9 cellular contexts compared by ENCODE assay signal in genomic region chr3:28989646-28990089, GRCh38.
DNase-seq lines count a peak whose midpoint lies in the region; ATAC-seq, FAIRE-seq and TF ChIP-seq lines count a peak whose summit lies in the region.
"Had no signal": no experiment of that assay in that cellular context is flagged by ENCODE, and none has a peak within 500 bp of the region (broad histone marks: within the 10 kb centered on the region; RNA-seq: fewer than 3 reads in every experiment).

No MANE protein-coding gene starts in this region.

- no peak for TF ChIP-seq CTCF in bronchial epithelial cell (IDR thresholded peaks at IDR 0.05; ENCODE audit: insufficient read depth, low read length, severe bottlenecking)

- DNase-seq in bronchial epithelial cell (ENCODE audit: low read depth), result peak; percentile 54
- no peak for DNase-seq in cerebellar cortex (ENCODE audit: low spot score)
- DNase-seq in iPS-NIHi11 (ENCODE audit: low spot score), result no peak
- no peak for DNase-seq in putamen (ENCODE audit: low spot score)
- no peak for DNase-seq in activated CD4-positive, CD25-positive, alpha-beta regulatory T cell (lab: John Stamatoyannopoulos, UW)
- DNase-seq: stimulated activated CD4-positive, alpha-beta T cell treated with anti-CD3 and anti-CD28 coated beads, Interleukin-4, amount 100 ng/mL, for 1 hour had no signal

- ATAC-seq in GM18502 (IDR thresholded peaks at IDR 0.05; ENCODE audit: poor library complexity, unreplicated experiment), result peak; percentile 93
- ATAC-seq in GM21423 (IDR thresholded peaks at IDR 0.05; ENCODE audit: unreplicated experiment), result peak; percentile 86
- peak; percentile 95 for ATAC-seq in HG03196 (IDR thresholded peaks at IDR 0.05; ENCODE audit: unreplicated experiment)

- FAIRE-seq in bronchial epithelial cell (lab: Jason Lieb, UNC), result no peak

- H3K27me3 ChIP-seq in bronchial epithelial cell (ENCODE audit: control insufficient read depth, insufficient read depth, low read length), result no peaks in the 10 kb centered on the region

- no peak overlapping the region for H3K4me3 ChIP-seq in bronchial epithelial cell (ENCODE audit: low read depth, low read length)

- no peaks in the 10 kb centered on the region for H3K36me3 ChIP-seq in bronchial epithelial cell (ENCODE audit: control insufficient read depth, insufficient read depth, low read length)
